1 cellular context compared by ENCODE assay signal in the genomic region with DNA sequence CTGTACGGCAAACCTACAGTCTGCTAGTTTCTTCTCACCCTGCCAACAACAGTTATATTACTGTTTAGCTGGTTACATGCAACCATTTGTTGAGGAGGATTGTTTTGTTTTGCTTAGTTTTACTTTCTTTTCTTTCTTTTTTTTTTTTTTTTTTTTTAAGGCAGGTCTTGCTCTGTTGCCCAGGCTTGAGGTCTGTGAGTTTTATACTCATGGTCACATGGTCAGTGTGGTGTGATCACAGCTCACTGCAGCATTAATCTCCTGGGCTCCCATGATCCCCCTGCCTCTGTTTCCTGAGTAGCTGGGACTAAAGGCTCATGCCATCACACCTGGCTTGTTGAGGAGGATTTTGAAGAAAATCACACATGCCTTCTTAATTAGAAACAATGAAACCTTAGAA.
TF ChIP-seq lines count a peak whose summit lies in the region.

No MANE protein-coding gene starts in this region.

TF ChIP-seq in GM23338, 12 proteins besides CTCF, POLR2A, EP300 and RAD21 (continued from another document):
- TF ChIP-seq, protein P1, sequence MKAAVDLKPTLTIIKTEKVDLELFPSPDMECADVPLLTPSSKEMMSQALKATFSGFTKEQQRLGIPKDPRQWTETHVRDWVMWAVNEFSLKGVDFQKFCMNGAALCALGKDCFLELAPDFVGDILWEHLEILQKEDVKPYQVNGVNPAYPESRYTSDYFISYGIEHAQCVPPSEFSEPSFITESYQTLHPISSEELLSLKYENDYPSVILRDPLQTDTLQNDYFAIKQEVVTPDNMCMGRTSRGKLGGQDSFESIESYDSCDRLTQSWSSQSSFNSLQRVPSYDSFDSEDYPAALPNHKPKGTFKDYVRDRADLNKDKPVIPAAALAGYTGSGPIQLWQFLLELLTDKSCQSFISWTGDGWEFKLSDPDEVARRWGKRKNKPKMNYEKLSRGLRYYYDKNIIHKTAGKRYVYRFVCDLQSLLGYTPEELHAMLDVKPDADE (IDR thresholded peaks at IDR 0.05) = no peak
